1 cellular context compared by ENCODE assay signal in genomic region chr4:77219266-77219665, GRCh38.
TF ChIP-seq lines count a peak whose summit lies in the region.

No MANE protein-coding gene starts in this region.

TF ChIP-seq in HepG2, 621 proteins besides CTCF, POLR2A, EP300 and RAD21 (continued from another document):
- TF ChIP-seq ZBTB40 (IDR thresholded peaks at IDR 0.05) (peak; percentile 78), ZBTB40 (CRISPR knock-in tag; IDR thresholded peaks at IDR 0.05) (no peak), CEBPZ (IDR thresholded peaks at IDR 0.05; ENCODE audit: low read length) (no peak)
TF ChIP-seq in HepG2: peak in this region for 1.
